8 cellular contexts compared by ENCODE assay signal in genomic region chr7:1533255-1533568, GRCh38. TPM values are rescaled to one million over a fixed set of nuclear protein-coding genes. Genes with fewer than 3 reads are reported as not detected.
DNase-seq lines count a peak whose midpoint lies in the region; ATAC-seq and TF ChIP-seq lines count a peak whose summit lies in the region.

No MANE protein-coding gene starts in this region.

- H3K4me3 Mint-ChIP-seq in activated T-cell treated with anti-CD3 and anti-CD28 coated beads, Interleukin-2, amount 50 U/mL, for 4 hours: peak overlapping the region; percentile 90

- H3K4me3 ChIP-seq in ascending aorta (peak overlapping the region; percentile 76 to 91), lower lobe of right lung (peak overlapping the region; percentile 75), tibial artery (peak overlapping the region; percentile 73 to 81)

- no peaks in the 10 kb centered on the region for H3K27me3 Mint-ChIP-seq in activated T-cell treated with anti-CD3 and anti-CD28 coated beads, Interleukin-2, amount 50 U/mL, for 4 hours (ENCODE audit: low read depth)

- ATAC-seq in activated T-cell treated with anti-CD3 and anti-CD28 coated beads, Interleukin-2, amount 50 U/mL, for 4 hours: no peak
- no peak for ATAC-seq in lower lobe of right lung
- ATAC-seq in HG03175 (IDR thresholded peaks at IDR 0.05; ENCODE audit: unreplicated experiment): no peak
- no peak for ATAC-seq in HG02588 (IDR thresholded peaks at IDR 0.05; ENCODE audit: unreplicated experiment)
- no peak for ATAC-seq in GM21360 (IDR thresholded peaks at IDR 0.05; ENCODE audit: unreplicated experiment)

- DNase-seq in activated T-cell treated with anti-CD3 and anti-CD28 coated beads, Interleukin-2, amount 50 U/mL, for 4 hours: no peak
- DNase-seq in activated T-cell treated with anti-CD3 and anti-CD28 coated beads, Interleukin-2, amount 50 U/mL, for 1 hour: no peak
- DNase-seq in ascending aorta (ENCODE audit: low spot score in 2 of 2) (no peak), lower lobe of right lung (no peak), tibial artery (no peak)

- H3K9me3 ChIP-seq in ascending aorta (no peaks in the 10 kb centered on the region), lower lobe of right lung (no peaks in the 10 kb centered on the region), tibial artery (no peaks in the 10 kb centered on the region)

- peaks cover 10 to 40% of the 10 kb centered on the region in 2 donors for H3K4me1 ChIP-seq in ascending aorta
- peaks cover 57% of the 10 kb centered on the region for H3K4me1 ChIP-seq in lower lobe of right lung
- H3K4me1 ChIP-seq in tibial artery: peaks cover 21 to 61% (median 46%) of the 10 kb centered on the region in 4 donors

- no peaks in the 10 kb centered on the region for H3K27me3 ChIP-seq in ascending aorta
- H3K27me3 ChIP-seq in lower lobe of right lung (ENCODE audit: low read depth): no peaks in the 10 kb centered on the region
- H3K27me3 ChIP-seq in tibial artery: no peaks in the 10 kb centered on the region

- TF ChIP-seq CTCF in ascending aorta (IDR thresholded peaks at IDR 0.05): no peak
- TF ChIP-seq CTCF in lower lobe of right lung (IDR thresholded peaks at IDR 0.05): no peak
- no peak for TF ChIP-seq CTCF in tibial artery (IDR thresholded peaks at IDR 0.05)

- peaks cover 2% of the 10 kb centered on the region for H3K36me3 Mint-ChIP-seq in activated T-cell treated with anti-CD3 and anti-CD28 coated beads, Interleukin-2, amount 50 U/mL, for 4 hours (ENCODE audit: insufficient read depth)

- H3K4me1 Mint-ChIP-seq in activated T-cell treated with anti-CD3 and anti-CD28 coated beads, Interleukin-2, amount 50 U/mL, for 4 hours (ENCODE audit: low read depth): peaks cover 35% of the 10 kb centered on the region

- H3K27ac ChIP-seq in ascending aorta (peak overlapping the region; percentile 98 to 99), lower lobe of right lung (peak overlapping the region; percentile 91), tibial artery (peak overlapping the region; percentile 99 to 100)

- no peaks in the 10 kb centered on the region for H3K9me3 Mint-ChIP-seq in activated T-cell treated with anti-CD3 and anti-CD28 coated beads, Interleukin-2, amount 50 U/mL, for 4 hours

- H3K36me3 ChIP-seq in ascending aorta (peaks cover 4 to 13% of the 10 kb centered on the region in 2 donors), lower lobe of right lung (peaks cover 16% of the 10 kb centered on the region), tibial artery (peaks cover 0 to 8% (median 0%) of the 10 kb centered on the region in 3 donors)

- intact Hi-C loops in ascending aorta (cut with DNase I) (loop anchor here (10.0 kb wide), 3 partner anchors 658 to 1102 kb away; partner anchors contain the start of genes GET4 and TTYH3), lower lobe of right lung (cut with DNase I) (no loop called here), tibial artery (cut with DNase I; ENCODE audit: low total_unique reads) (no loop called here)

RNA-seq across cellular contexts. Expression of gene MAFK, which starts 2.7 kb away (rescaled TPM):
- total RNA-seq in activated T-cell treated with anti-CD3 and anti-CD28 coated beads, Interleukin-2, amount 50 U/mL, for 4 hours: 10 to 100 TPM; 77.6 to 79.5 (median 78.2) TPM
- 246 TPM for total RNA-seq in ascending aorta
- 49.7 TPM for total RNA-seq in lower lobe of right lung

RNA-seq across cellular contexts. Expression of gene TMEM184A, which starts 22.8 kb away (rescaled TPM):
- total RNA-seq in activated T-cell treated with anti-CD3 and anti-CD28 coated beads, Interleukin-2, amount 50 U/mL, for 4 hours: under 1 TPM; 0.11 to 0.19 (median 0.15) TPM
- total RNA-seq in ascending aorta (not detected), lower lobe of right lung (4.3 TPM)

RNA-seq across cellular contexts. Expression of gene INTS1, which starts 29.0 kb away (rescaled TPM):
- total RNA-seq in activated T-cell treated with anti-CD3 and anti-CD28 coated beads, Interleukin-2, amount 50 U/mL, for 4 hours: 100 to 1,000 TPM; 110 to 126 (median 119) TPM
- total RNA-seq in ascending aorta: 80.7 TPM
- 50.8 TPM for total RNA-seq in lower lobe of right lung

RNA-seq across cellular contexts. Expression of gene PSMG3, which starts 36.6 kb away (rescaled TPM):
- total RNA-seq in activated T-cell treated with anti-CD3 and anti-CD28 coated beads, Interleukin-2, amount 50 U/mL, for 4 hours: 10 to 100 TPM; 75.8 to 82.5 (median 82.5) TPM
- total RNA-seq in ascending aorta (34.1 TPM), lower lobe of right lung (19.7 TPM)
